8 cellular contexts compared by ENCODE assay signal in genomic region chr20:53707341-53708102, GRCh38.
DNase-seq lines count a peak whose midpoint lies in the region; ATAC-seq, FAIRE-seq and TF ChIP-seq lines count a peak whose summit lies in the region.

No MANE protein-coding gene starts in this region.

- intact Hi-C loops in K562 (cut with micrococcal nuclease): no loop called here

- ATAC-seq in K562: no peak

- TF ChIP-seq CTCF in GM12864 (IDR thresholded peaks at IDR 0.05; ENCODE audit: low read depth, low read length, missing control alignments) (no peak), K562 (IDR thresholded peaks at IDR 0.05 in 2 of 3, conservative IDR thresholded peaks at IDR 0.05 in 1 of 3; ENCODE audit: insufficient read depth in 2 of 3, low read depth in 1 of 3, low read length in 3 of 3) (no peak), parathyroid adenoma (IDR thresholded peaks at IDR 0.05) (no peak)

- peaks cover 3 to 11% of the 10 kb centered on the region in 2 experiments; a peak in 4 of 5 replicates for H3K4me1 ChIP-seq in K562 (replicated peaks in 1 of 2; ENCODE audit: control insufficient read depth in 2 of 2, insufficient read depth in 2 of 2, low read length in 2 of 2)
- peaks cover 27% of the 10 kb centered on the region for H3K4me1 ChIP-seq in parathyroid adenoma

- DNase-seq in GM12864 (ENCODE audit: low read depth) (peak; percentile 21), HCEC 1CT (peak; percentile 58), MV-4-11 (lab: John Stamatoyannopoulos, UW) (peak; percentile 93), K562 (ENCODE audit: extremely low read depth in 1 of 4, low spot score in 3 of 4) (no peak), KG1 (lab: John Stamatoyannopoulos, UW) (no peak), NCI-H2029 (lab: John Stamatoyannopoulos, UW) (no peak)
- DNase-seq in effector CD4-positive, alpha-beta T cell: no peak

- BruUV-seq in K562 (replicated peaks; lab: Mats Ljungman, UMichigan): no TSS peak

- H3K4me2 ChIP-seq in K562 (ENCODE audit: insufficient read depth, low read length) (no peak overlapping the region), parathyroid adenoma (ENCODE audit: low read length) (peak overlapping the region; percentile 33)

- H3K9ac ChIP-seq in K562 (ENCODE audit: insufficient read depth in 1 of 2, low read depth in 2 of 2, low read length in 2 of 2): no peak overlapping the region
- no peak overlapping the region for H3K9ac ChIP-seq in parathyroid adenoma

- H3K9me3 ChIP-seq in K562 (replicated peaks; ENCODE audit: control insufficient read depth, insufficient read depth, low read depth, low read length): no peaks in the 10 kb centered on the region
- no peaks in the 10 kb centered on the region for H3K9me3 ChIP-seq in parathyroid adenoma (ENCODE audit: control insufficient read depth, low read length)

- H3K36me3 ChIP-seq in K562 (ENCODE audit: control insufficient read depth, insufficient read depth, low read length): no peaks in the 10 kb centered on the region
- no peaks in the 10 kb centered on the region for H3K36me3 ChIP-seq in parathyroid adenoma (ENCODE audit: control insufficient read depth, insufficient read depth, low read length)

- H3K27me3 ChIP-seq in K562 (ENCODE audit: control insufficient read depth in 2 of 2, insufficient read depth in 2 of 2, low read length in 2 of 2) (no peaks in the 10 kb centered on the region), parathyroid adenoma (ENCODE audit: control insufficient read depth, insufficient read depth, low read length) (no peaks in the 10 kb centered on the region)

- FAIRE-seq in K562 (lab: Jason Lieb, UNC): no peak

- H4K20me1 ChIP-seq in K562 (replicated peaks; ENCODE audit: control insufficient read depth, insufficient read depth, low read length): no peaks in the 10 kb centered on the region

- no peak for TF ChIP-seq EP300 in K562 (IDR thresholded peaks at IDR 0.05; ENCODE audit: low read length)

- 54% methylated on average over 6 of the region's 6 CpGs for WGBS in K562 (ENCODE audit: insufficient coverage, low coverage, missing lambda C conversion rate)

- in situ Hi-C loops in K562 (cut with MboI): no loop called here

- TF ChIP-seq RAD21 in K562 (CRISPR knock-in tag; conservative IDR thresholded peaks at IDR 0.05 in 1 of 2, IDR thresholded peaks at IDR 0.05 in 1 of 2): no peak

- CTCF ChIA-PET in K562 (lab: Yijun Ruan, JAX; ENCODE audit: low intra/inter-chr PET ratio): no interaction called here

- H3K4me3 ChIP-seq in GM12864 (ENCODE audit: low read depth, low read length) (no peak overlapping the region; the same call in 1 of the 2 replicates), K562 (no peak overlapping the region), parathyroid adenoma (ENCODE audit: low read depth, low read length) (no peak overlapping the region)

- H3K27ac ChIP-seq in K562 (ENCODE audit: extremely low read depth, low read depth, low read length): no peak overlapping the region; the same call in 2 of the 3 replicates
- peak overlapping the region; percentile 48 for H3K27ac ChIP-seq in parathyroid adenoma

- TF ChIP-seq POLR2A in K562 (conservative IDR thresholded peaks at IDR 0.05): no peak

- H3K79me2 ChIP-seq in K562 (ENCODE audit: control insufficient read depth, insufficient read depth, low read length) (no peaks in the 10 kb centered on the region), parathyroid adenoma (no peaks in the 10 kb centered on the region)

- peak overlapping the region; percentile 48; the same call in 1 of the 2 replicates for H2AFZ ChIP-seq in K562 (ENCODE audit: low read depth, low read length)
- peak overlapping the region; percentile 65 for H2AFZ ChIP-seq in parathyroid adenoma

- POLR2A ChIA-PET in K562 (lab: Yijun Ruan, JAX): no interaction called here

- no peaks in the 10 kb centered on the region for H3K9me1 ChIP-seq in K562 (ENCODE audit: control insufficient read depth, insufficient read depth, low read length)

TF ChIP-seq in K562, 482 proteins besides CTCF, POLR2A, EP300 and RAD21 (continues in another document):
- TF ChIP-seq ARID2 (IDR thresholded peaks at IDR 0.05) (peak; percentile 31; the same call in 1 of the 2 replicates), ELF4 (CRISPR knock-in tag; IDR thresholded peaks at IDR 0.05) (peak; percentile 71; the same call in 1 of the 2 replicates), MCM7 (IDR thresholded peaks at IDR 0.05) (0 out of 4 replicates have a peak, but pooled peaks of 1 of the 2 experiments have one; percentile 66), KDM1A (IDR thresholded peaks at IDR 0.05) (peak in 1 of 2 experiments; percentile 58; a peak in 1 of 4 replicates), BACH1 (tag; IDR thresholded peaks at IDR 0.05) (peak; percentile 37; the same call in 1 of the 2 replicates), ETV1 (tag; conservative IDR thresholded peaks at IDR 0.05; ENCODE audit: low read depth) (no peak), ZFP91 (CRISPR knock-in tag; IDR thresholded peaks at IDR 0.05) (no peak), CREBBP (IDR thresholded peaks at IDR 0.05; ENCODE audit: low read depth, low read length) (no peak), THRB (CRISPR knock-in tag; conservative IDR thresholded peaks at IDR 0.05) (0 out of 2 replicates have a peak, but pooled peaks have one; percentile 11), EWSR1 (IDR thresholded peaks at IDR 0.05; ENCODE audit: borderline replicate concordance, low read depth, partially characterized antibody) (peak; percentile 69), SPI1 (IDR thresholded peaks at IDR 0.05; ENCODE audit: borderline replicate concordance, low read depth, low read length) (peak; percentile 48; the same call in 1 of the 2 replicates), ZBTB26 (CRISPR knock-in tag; IDR thresholded peaks at IDR 0.05) (peak; percentile 10; the same call in 1 of the 2 replicates), BCLAF1 (IDR thresholded peaks at IDR 0.05; ENCODE audit: borderline replicate concordance in 1 of 2, control insufficient read depth in 1 of 2, low read depth in 2 of 2, low read length in 1 of 2) (peak in 1 of 2 experiments; percentile 87; a peak in 2 of 4 replicates), EHMT2 (IDR thresholded peaks at IDR 0.05) (no peak)

Comparison
In these comparisons a context has a peak if more than half of its experiments do, and no peak if none do; other contexts are left out.
1. DNase-seq: peak in GM12864 (single experiment), HCEC 1CT (single experiment) and MV-4-11 (single experiment); none in K562 (0 of 4), KG1 (single experiment), effector CD4-positive, alpha-beta T cell (single experiment) and NCI-H2029 (single experiment).